In the genomic region with DNA sequence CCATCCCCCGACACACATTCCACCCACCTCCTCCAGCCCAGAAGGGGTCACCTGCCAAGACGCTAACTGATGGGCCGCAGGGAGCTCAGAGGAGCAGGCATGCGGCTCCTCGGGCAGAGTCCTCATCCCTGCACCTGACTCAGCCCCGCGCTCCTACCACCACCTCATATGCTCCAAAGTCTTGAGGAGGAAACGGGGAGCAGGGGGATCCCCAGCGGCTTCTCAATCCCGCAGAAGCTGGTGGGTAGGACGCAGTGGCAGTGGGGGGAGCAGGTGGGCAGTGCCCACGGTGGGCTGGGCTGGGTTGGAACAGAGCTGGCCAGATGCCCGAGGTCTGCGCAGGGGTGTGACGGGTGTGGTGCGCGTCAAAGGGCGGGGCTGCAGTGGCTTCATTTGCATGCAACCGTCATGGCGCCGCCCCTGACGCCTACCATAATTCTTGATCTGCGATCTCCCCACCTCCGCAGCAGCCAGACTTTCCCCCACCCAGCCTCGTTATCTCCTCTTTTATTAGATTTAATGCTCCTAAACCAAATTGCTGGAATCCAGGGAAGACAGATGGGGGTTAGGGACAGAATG, we compare ENCODE assay signal across 9 cellular contexts. TPM values are rescaled to one million over a fixed set of nuclear protein-coding genes. Genes with fewer than 3 reads are reported as not detected.
A peak's percentile ranks its signal among the peaks of the same experiment; 100 is the strongest.
DNase-seq lines count a peak whose midpoint lies in the region; ATAC-seq and TF ChIP-seq lines count a peak whose summit lies in the region.
"Had no signal": no experiment of that assay in that cellular context is flagged by ENCODE, and none has a peak within 500 bp of the region (broad histone marks: within the 10 kb centered on the region; RNA-seq: fewer than 3 reads in every experiment).

No MANE protein-coding gene starts in this region.

- no peaks in the 10 kb centered on the region for H3K36me3 Mint-ChIP-seq in glutamatergic neuron (ENCODE audit: unreplicated experiment)

- no peak overlapping the region for H3K27ac Mint-ChIP-seq in glutamatergic neuron (ENCODE audit: unreplicated experiment)
- H3K27ac Mint-ChIP-seq: effector memory CD8-positive, alpha-beta T cell had no signal

- H3K9me3 Mint-ChIP-seq in glutamatergic neuron (ENCODE audit: unreplicated experiment) = peaks cover 3% of the 10 kb centered on the region
- H3K9me3 Mint-ChIP-seq: effector memory CD8-positive, alpha-beta T cell had no signal

- H3K36me3 ChIP-seq in ES-I3 (ENCODE audit: insufficient read depth, low read length) = no peaks in the 10 kb centered on the region

- no peak for TF ChIP-seq CTCF in glutamatergic neuron (IDR thresholded peaks at IDR 0.05; ENCODE audit: partially characterized antibody, unreplicated experiment)

- ATAC-seq in sciatic nerve (peak; percentile 51), HG02642 (IDR thresholded peaks at IDR 0.05; ENCODE audit: poor library complexity, unreplicated experiment) (no peak), HG02884 (IDR thresholded peaks at IDR 0.05; ENCODE audit: unreplicated experiment) (no peak), GM21786 (IDR thresholded peaks at IDR 0.05; ENCODE audit: unreplicated experiment) (no peak), HG03039 (IDR thresholded peaks at IDR 0.05; ENCODE audit: unreplicated experiment) (no peak)
- ATAC-seq: effector memory CD8-positive, alpha-beta T cell had no signal

- H3K4me1 Mint-ChIP-seq in glutamatergic neuron (ENCODE audit: low read depth, unreplicated experiment) = peaks cover 20% of the 10 kb centered on the region

- H3K4me1 ChIP-seq in ES-I3 (ENCODE audit: insufficient read depth, low read length) = peaks cover 25% of the 10 kb centered on the region

- peak overlapping the region; percentile 50 for H3K4me3 Mint-ChIP-seq in glutamatergic neuron (ENCODE audit: unreplicated experiment)
- H3K4me3 Mint-ChIP-seq: effector memory CD8-positive, alpha-beta T cell had no signal

- peaks cover 12% of the 10 kb centered on the region for H3K27me3 Mint-ChIP-seq in glutamatergic neuron (ENCODE audit: unreplicated experiment)

- no peaks in the 10 kb centered on the region for H3K9me3 ChIP-seq in ES-I3 (ENCODE audit: control insufficient read depth, insufficient read depth, low read length)

- intact Hi-C loops in sciatic nerve (cut with DNase I) = no loop called here

- peak overlapping the region; percentile 74 for H3K9ac ChIP-seq in ES-I3 (ENCODE audit: low read depth, low read length)

- DNase-seq in NCI-H69 (lab: John Stamatoyannopoulos, UW) (peak; percentile 27), glutamatergic neuron (peak; percentile 46), sciatic nerve (ENCODE audit: low spot score) (peak; percentile 79)
- DNase-seq: effector memory CD8-positive, alpha-beta T cell had no signal

RNA-seq across cellular contexts. Expression of gene EMP2, which starts 39.0 kb away (rescaled TPM):
- total RNA-seq in glutamatergic neuron (ENCODE audit: unreplicated experiment) (27.8 TPM), sciatic nerve (138 TPM)

Comparison
In these comparisons a context has a peak if more than half of its experiments do, and no peak if none do; other contexts are left out.
1. DNase-seq: peak in every context shown above with its lines; median percentile 79 in sciatic nerve; 46 in glutamatergic neuron; 27 in NCI-H69.